ENCODE assay signal across 8 cellular contexts in the genomic region with DNA sequence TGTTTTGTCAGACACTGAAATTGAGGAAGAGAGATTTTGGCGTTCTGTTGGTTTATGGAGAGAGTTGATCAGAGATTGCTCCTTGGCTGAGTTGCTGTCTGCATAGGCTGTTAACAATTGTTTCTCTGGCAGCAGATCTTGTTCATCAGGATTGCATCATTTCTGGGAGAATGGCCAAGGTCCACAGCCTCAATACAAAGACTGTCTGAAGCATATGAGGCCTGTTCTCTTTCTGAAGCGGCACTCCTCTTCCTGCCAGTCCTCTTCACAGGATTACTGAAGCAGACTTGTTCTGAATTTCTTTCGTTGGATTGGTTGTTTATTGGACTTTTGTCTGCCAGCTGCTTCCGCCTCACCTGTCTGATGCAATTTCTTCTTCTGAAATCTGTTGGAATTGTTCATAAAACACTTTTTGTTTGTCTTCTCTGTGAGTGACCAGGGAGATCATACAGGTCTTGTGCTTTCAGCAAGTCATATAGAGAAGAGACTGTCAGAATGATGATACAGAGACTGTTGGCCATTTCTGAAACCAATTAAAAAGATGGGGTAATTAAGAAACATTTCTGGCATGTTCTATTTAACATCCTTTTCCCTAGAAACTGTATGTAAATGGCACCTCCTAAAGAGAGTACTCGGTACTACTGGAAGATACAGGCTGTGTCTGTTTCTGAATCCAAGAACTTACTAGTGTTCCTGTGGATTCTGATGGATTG. TPM values are rescaled to one million over a fixed set of nuclear protein-coding genes. Genes with fewer than 3 reads are reported as not detected.
A peak's percentile ranks its signal among the peaks of the same experiment; 100 is the strongest.
DNase-seq lines count a peak whose midpoint lies in the region; ATAC-seq and TF ChIP-seq lines count a peak whose summit lies in the region.

No MANE protein-coding gene starts in this region.

- H3K9me3 ChIP-seq in esophagus muscularis mucosa, result no peaks in the 10 kb centered on the region
- H3K9me3 ChIP-seq in muscle layer of colon (ENCODE audit: low read length), result no peaks in the 10 kb centered on the region

- TF ChIP-seq EP300 in esophagus muscularis mucosa (IDR thresholded peaks at IDR 0.05), result no peak

- H3K27me3 ChIP-seq in esophagus muscularis mucosa, result no peaks in the 10 kb centered on the region
- no peaks in the 10 kb centered on the region for H3K27me3 ChIP-seq in muscle layer of colon (ENCODE audit: control insufficient read depth in 1 of 2, insufficient read depth in 2 of 2, low read length in 2 of 2)

- TF ChIP-seq POLR2A in esophagus muscularis mucosa (IDR thresholded peaks at IDR 0.05; ENCODE audit: low read depth) (no peak), GM18505 (IDR thresholded peaks at IDR 0.05; ENCODE audit: borderline replicate concordance, extremely low read depth, insufficient read depth, insufficient read length) (no peak)

- intact Hi-C loops in esophagus muscularis mucosa (cut with DNase I), result loop anchor here (2.0 to 5.0 kb wide), 2 partner anchors 22 to 71 kb away; no protein-coding TSS in a partner anchor

- DNase-seq in AG08395 (ENCODE audit: low spot score), result peak; percentile 89
- DNase-seq in NCI-H2081 treated with DMSO at 0.1 percent for 48 hours (lab: John Stamatoyannopoulos, UW), result peak; percentile 75
- peak; percentile 93 for DNase-seq in esophagus muscularis mucosa (ENCODE audit: extremely low spot score)

- H3K9ac ChIP-seq in muscle layer of colon (ENCODE audit: low read length), result peak overlapping the region; percentile 78

- WGBS in esophagus muscularis mucosa, result 8% methylated on average over 5 of the region's 5 CpGs
- WGBS in urinary bladder, result 8% methylated on average over 5 of the region's 5 CpGs

- H3K4me3 ChIP-seq in esophagus muscularis mucosa (peak overlapping the region in 3 of 4 donors; percentile 13 to 19 (median 15)), muscle layer of colon (ENCODE audit: low read depth in 1 of 2, low read length in 2 of 2) (peak overlapping the region in 1 of 2 donors; percentile 5), urinary bladder (ENCODE audit: low read depth, low read length) (no peak overlapping the region)

- H3K27ac ChIP-seq in VCaP, result peak overlapping the region; percentile 84
- peak overlapping the region; percentile 83 to 87 (median 84) for H3K27ac ChIP-seq in esophagus muscularis mucosa (replicated peaks in 1 of 4)
- peak overlapping the region; percentile 51 for H3K27ac ChIP-seq in muscle layer of colon (ENCODE audit: low read depth, low read length)
- H3K27ac ChIP-seq in urinary bladder (ENCODE audit: low read depth), result peak overlapping the region; percentile 62

- no peak for ATAC-seq in GM18505 (IDR thresholded peaks at IDR 0.05; ENCODE audit: unreplicated experiment)

- peaks cover 61 to 92% (median 84%) of the 10 kb centered on the region in 4 donors for H3K4me1 ChIP-seq in esophagus muscularis mucosa
- peaks cover 42% of the 10 kb centered on the region for H3K4me1 ChIP-seq in muscle layer of colon (ENCODE audit: insufficient read depth, low read length)
- no peaks in the 10 kb centered on the region for H3K4me1 ChIP-seq in urinary bladder (ENCODE audit: insufficient read depth)

- H3K36me3 ChIP-seq in esophagus muscularis mucosa (peaks cover 9 to 24% (median 15%) of the 10 kb centered on the region in 4 donors), muscle layer of colon (ENCODE audit: insufficient read depth, low read length) (peaks cover 8% of the 10 kb centered on the region), urinary bladder (ENCODE audit: insufficient read depth) (no peaks in the 10 kb centered on the region)

- TF ChIP-seq CTCF in GM12873 (IDR thresholded peaks at IDR 0.05; ENCODE audit: insufficient read depth, low read depth, low read length, missing control alignments) (peak; percentile 38), VCaP (conservative IDR thresholded peaks at IDR 0.05) (peak; percentile 66), esophagus muscularis mucosa (IDR thresholded peaks at IDR 0.05) (peak; percentile 62 to 71 (median 65))

RNA-seq across cellular contexts. Expression of gene SETD5, which starts 25.5 kb away (rescaled TPM):
- total RNA-seq in esophagus muscularis mucosa, result 10 to 100 TPM; 54.8 to 84.3 (median 78.1) TPM
- total RNA-seq in urinary bladder, result 119 TPM
- 39.7 TPM for polyA plus RNA-seq in urinary bladder
